ENCODE assay signal across 1 cellular context in genomic region chr2:88250402-88250801, GRCh38.
TF ChIP-seq lines count a peak whose summit lies in the region.

No MANE protein-coding gene starts in this region.

TF ChIP-seq in K562, 482 proteins besides CTCF, POLR2A, EP300 and RAD21 (continued from another document and continues in another):
- TF ChIP-seq, protein P1, sequence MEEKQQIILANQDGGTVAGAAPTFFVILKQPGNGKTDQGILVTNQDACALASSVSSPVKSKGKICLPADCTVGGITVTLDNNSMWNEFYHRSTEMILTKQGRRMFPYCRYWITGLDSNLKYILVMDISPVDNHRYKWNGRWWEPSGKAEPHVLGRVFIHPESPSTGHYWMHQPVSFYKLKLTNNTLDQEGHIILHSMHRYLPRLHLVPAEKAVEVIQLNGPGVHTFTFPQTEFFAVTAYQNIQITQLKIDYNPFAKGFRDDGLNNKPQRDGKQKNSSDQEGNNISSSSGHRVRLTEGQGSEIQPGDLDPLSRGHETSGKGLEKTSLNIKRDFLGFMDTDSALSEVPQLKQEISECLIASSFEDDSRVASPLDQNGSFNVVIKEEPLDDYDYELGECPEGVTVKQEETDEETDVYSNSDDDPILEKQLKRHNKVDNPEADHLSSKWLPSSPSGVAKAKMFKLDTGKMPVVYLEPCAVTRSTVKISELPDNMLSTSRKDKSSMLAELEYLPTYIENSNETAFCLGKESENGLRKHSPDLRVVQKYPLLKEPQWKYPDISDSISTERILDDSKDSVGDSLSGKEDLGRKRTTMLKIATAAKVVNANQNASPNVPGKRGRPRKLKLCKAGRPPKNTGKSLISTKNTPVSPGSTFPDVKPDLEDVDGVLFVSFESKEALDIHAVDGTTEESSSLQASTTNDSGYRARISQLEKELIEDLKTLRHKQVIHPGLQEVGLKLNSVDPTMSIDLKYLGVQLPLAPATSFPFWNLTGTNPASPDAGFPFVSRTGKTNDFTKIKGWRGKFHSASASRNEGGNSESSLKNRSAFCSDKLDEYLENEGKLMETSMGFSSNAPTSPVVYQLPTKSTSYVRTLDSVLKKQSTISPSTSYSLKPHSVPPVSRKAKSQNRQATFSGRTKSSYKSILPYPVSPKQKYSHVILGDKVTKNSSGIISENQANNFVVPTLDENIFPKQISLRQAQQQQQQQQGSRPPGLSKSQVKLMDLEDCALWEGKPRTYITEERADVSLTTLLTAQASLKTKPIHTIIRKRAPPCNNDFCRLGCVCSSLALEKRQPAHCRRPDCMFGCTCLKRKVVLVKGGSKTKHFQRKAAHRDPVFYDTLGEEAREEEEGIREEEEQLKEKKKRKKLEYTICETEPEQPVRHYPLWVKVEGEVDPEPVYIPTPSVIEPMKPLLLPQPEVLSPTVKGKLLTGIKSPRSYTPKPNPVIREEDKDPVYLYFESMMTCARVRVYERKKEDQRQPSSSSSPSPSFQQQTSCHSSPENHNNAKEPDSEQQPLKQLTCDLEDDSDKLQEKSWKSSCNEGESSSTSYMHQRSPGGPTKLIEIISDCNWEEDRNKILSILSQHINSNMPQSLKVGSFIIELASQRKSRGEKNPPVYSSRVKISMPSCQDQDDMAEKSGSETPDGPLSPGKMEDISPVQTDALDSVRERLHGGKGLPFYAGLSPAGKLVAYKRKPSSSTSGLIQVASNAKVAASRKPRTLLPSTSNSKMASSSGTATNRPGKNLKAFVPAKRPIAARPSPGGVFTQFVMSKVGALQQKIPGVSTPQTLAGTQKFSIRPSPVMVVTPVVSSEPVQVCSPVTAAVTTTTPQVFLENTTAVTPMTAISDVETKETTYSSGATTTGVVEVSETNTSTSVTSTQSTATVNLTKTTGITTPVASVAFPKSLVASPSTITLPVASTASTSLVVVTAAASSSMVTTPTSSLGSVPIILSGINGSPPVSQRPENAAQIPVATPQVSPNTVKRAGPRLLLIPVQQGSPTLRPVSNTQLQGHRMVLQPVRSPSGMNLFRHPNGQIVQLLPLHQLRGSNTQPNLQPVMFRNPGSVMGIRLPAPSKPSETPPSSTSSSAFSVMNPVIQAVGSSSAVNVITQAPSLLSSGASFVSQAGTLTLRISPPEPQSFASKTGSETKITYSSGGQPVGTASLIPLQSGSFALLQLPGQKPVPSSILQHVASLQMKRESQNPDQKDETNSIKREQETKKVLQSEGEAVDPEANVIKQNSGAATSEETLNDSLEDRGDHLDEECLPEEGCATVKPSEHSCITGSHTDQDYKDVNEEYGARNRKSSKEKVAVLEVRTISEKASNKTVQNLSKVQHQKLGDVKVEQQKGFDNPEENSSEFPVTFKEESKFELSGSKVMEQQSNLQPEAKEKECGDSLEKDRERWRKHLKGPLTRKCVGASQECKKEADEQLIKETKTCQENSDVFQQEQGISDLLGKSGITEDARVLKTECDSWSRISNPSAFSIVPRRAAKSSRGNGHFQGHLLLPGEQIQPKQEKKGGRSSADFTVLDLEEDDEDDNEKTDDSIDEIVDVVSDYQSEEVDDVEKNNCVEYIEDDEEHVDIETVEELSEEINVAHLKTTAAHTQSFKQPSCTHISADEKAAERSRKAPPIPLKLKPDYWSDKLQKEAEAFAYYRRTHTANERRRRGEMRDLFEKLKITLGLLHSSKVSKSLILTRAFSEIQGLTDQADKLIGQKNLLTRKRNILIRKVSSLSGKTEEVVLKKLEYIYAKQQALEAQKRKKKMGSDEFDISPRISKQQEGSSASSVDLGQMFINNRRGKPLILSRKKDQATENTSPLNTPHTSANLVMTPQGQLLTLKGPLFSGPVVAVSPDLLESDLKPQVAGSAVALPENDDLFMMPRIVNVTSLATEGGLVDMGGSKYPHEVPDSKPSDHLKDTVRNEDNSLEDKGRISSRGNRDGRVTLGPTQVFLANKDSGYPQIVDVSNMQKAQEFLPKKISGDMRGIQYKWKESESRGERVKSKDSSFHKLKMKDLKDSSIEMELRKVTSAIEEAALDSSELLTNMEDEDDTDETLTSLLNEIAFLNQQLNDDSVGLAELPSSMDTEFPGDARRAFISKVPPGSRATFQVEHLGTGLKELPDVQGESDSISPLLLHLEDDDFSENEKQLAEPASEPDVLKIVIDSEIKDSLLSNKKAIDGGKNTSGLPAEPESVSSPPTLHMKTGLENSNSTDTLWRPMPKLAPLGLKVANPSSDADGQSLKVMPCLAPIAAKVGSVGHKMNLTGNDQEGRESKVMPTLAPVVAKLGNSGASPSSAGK (IDR thresholded peaks at IDR 0.05): no peak
- TF ChIP-seq XRCC3 (IDR thresholded peaks at IDR 0.05) (no peak), HDAC6 (IDR thresholded peaks at IDR 0.05; ENCODE audit: low read depth, low read length) (no peak), CC2D1A (IDR thresholded peaks at IDR 0.05) (peak; percentile 80; the same call in 1 of the 2 replicates), ZNF766 (CRISPR knock-in tag; conservative IDR thresholded peaks at IDR 0.05) (peak; percentile 91), TEAD4 (IDR thresholded peaks at IDR 0.05; ENCODE audit: low read length) (peak; percentile 97), TEAD4 (CRISPR knock-in tag; IDR thresholded peaks at IDR 0.05; ENCODE audit: borderline replicate concordance) (no peak), CBFA2T2 (conservative IDR thresholded peaks at IDR 0.05) (peak; percentile 93), ZFP30 (CRISPR knock-in tag; IDR thresholded peaks at IDR 0.05; ENCODE audit: borderline replicate concordance) (no peak), ZBTB33 (CRISPR knock-in tag; IDR thresholded peaks at IDR 0.05) (no peak), MEF2D (tag; conservative IDR thresholded peaks at IDR 0.05; ENCODE audit: low read depth) (no peak), HNRNPK (IDR thresholded peaks at IDR 0.05; ENCODE audit: low read depth, low read length, poor library complexity, severe bottlenecking) (no peak), GTF3C2 (IDR thresholded peaks at IDR 0.05; ENCODE audit: borderline replicate concordance, extremely low read depth, insufficient read length) (no peak), TFE3 (CRISPR knock-in tag; IDR thresholded peaks at IDR 0.05) (no peak)
- TF ChIP-seq, protein P2, sequence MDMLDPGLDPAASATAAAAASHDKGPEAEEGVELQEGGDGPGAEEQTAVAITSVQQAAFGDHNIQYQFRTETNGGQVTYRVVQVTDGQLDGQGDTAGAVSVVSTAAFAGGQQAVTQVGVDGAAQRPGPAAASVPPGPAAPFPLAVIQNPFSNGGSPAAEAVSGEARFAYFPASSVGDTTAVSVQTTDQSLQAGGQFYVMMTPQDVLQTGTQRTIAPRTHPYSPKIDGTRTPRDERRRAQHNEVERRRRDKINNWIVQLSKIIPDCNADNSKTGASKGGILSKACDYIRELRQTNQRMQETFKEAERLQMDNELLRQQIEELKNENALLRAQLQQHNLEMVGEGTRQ (CRISPR knock-in tag; IDR thresholded peaks at IDR 0.05): no peak
- TF ChIP-seq, protein P3, sequence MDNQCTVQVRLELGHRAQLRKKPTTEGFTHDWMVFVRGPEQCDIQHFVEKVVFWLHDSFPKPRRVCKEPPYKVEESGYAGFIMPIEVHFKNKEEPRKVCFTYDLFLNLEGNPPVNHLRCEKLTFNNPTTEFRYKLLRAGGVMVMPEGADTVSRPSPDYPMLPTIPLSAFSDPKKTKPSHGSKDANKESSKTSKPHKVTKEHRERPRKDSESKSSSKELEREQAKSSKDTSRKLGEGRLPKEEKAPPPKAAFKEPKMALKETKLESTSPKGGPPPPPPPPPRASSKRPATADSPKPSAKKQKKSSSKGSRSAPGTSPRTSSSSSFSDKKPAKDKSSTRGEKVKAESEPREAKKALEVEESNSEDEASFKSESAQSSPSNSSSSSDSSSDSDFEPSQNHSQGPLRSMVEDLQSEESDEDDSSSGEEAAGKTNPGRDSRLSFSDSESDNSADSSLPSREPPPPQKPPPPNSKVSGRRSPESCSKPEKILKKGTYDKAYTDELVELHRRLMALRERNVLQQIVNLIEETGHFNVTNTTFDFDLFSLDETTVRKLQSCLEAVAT (IDR thresholded peaks at IDR 0.05): 0 out of 4 replicates have a peak, but pooled peaks of 1 of the 2 experiments have one; percentile 25
- TF ChIP-seq, protein P4, sequence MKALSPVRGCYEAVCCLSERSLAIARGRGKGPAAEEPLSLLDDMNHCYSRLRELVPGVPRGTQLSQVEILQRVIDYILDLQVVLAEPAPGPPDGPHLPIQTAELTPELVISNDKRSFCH (CRISPR knock-in tag; IDR thresholded peaks at IDR 0.05): no peak
- TF ChIP-seq, protein P4 (tag; IDR thresholded peaks at IDR 0.05): no peak
- TF ChIP-seq, protein P5, sequence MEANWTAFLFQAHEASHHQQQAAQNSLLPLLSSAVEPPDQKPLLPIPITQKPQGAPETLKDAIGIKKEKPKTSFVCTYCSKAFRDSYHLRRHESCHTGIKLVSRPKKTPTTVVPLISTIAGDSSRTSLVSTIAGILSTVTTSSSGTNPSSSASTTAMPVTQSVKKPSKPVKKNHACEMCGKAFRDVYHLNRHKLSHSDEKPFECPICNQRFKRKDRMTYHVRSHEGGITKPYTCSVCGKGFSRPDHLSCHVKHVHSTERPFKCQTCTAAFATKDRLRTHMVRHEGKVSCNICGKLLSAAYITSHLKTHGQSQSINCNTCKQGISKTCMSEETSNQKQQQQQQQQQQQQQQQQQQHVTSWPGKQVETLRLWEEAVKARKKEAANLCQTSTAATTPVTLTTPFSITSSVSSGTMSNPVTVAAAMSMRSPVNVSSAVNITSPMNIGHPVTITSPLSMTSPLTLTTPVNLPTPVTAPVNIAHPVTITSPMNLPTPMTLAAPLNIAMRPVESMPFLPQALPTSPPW (CRISPR knock-in tag; IDR thresholded peaks at IDR 0.05): peak; percentile 45
